Comparison of ENCODE assay signal across 14 cellular contexts in genomic region chr1:156484480-156485058, GRCh38. TPM values are rescaled to one million over a fixed set of nuclear protein-coding genes. Genes with fewer than 3 reads are reported as not detected.
DNase-seq lines count a peak whose midpoint lies in the region; ATAC-seq and TF ChIP-seq lines count a peak whose summit lies in the region.
"Had no signal": no experiment of that assay in that cellular context is flagged by ENCODE, and none has a peak within 500 bp of the region (broad histone marks: within the 10 kb centered on the region; RNA-seq: fewer than 3 reads in every experiment).

No MANE protein-coding gene starts in this region.

- DNase-seq in activated CD4-positive, alpha-beta T cell treated with anti-CD3 and anti-CD28 coated beads, Interleukin-2, amount 10 ng/mL, durations not matched to agents 7 days and 5 days = no peak
- DNase-seq in activated CD4-positive, alpha-beta T cell treated with anti-CD3 and anti-CD28 coated beads, Interleukin-2, amount 50 U/mL, for 1 hour = no peak
- DNase-seq in GM23248 = no peak
- peak; percentile 16 for DNase-seq in cerebellar cortex (ENCODE audit: low spot score)
- DNase-seq in sigmoid colon = no peak
- DNase-seq in stimulated activated CD4-positive, alpha-beta T cell treated with anti-CD3 and anti-CD28 coated beads, Interleukin-15, amount 100 ng/mL, for 24 hours = no peak
- DNase-seq: activated gamma-delta T cell, kidney, NCI-H1436, upper lobe of right lung had no signal

- H3K9me3 Mint-ChIP-seq in activated CD4-positive, alpha-beta T cell treated with anti-CD3 and anti-CD28 coated beads, Interleukin-2, amount 10 ng/mL, durations not matched to agents 7 days and 5 days = no peaks in the 10 kb centered on the region
- H3K9me3 Mint-ChIP-seq: mesothelial cell of epicardium had no signal

- no peak overlapping the region for H3K4me3 Mint-ChIP-seq in activated CD4-positive, alpha-beta T cell treated with anti-CD3 and anti-CD28 coated beads, Interleukin-2, amount 10 ng/mL, durations not matched to agents 7 days and 5 days
- H3K4me3 Mint-ChIP-seq: mesothelial cell of epicardium had no signal

- intact Hi-C loops in sigmoid colon (cut with DNase I) = no loop called here

- H3K36me3 ChIP-seq in GM23248 (ENCODE audit: low read depth) (peaks cover 21% of the 10 kb centered on the region; the same call in 1 of the 2 replicates), sigmoid colon (peaks cover 33 to 39% (median 35%) of the 10 kb centered on the region in 4 donors)

- H3K4me1 Mint-ChIP-seq in activated CD4-positive, alpha-beta T cell treated with anti-CD3 and anti-CD28 coated beads, Interleukin-2, amount 10 ng/mL, durations not matched to agents 7 days and 5 days = peaks cover 57% of the 10 kb centered on the region

- H3K4me1 ChIP-seq in GM23248 (ENCODE audit: insufficient read depth) (peaks cover 14% of the 10 kb centered on the region), sigmoid colon (peaks cover 0 to 98% (median 94%) of the 10 kb centered on the region in 4 donors)

- H3K9me2 ChIP-seq in GM23248 (ENCODE audit: insufficient read depth) = no peaks in the 10 kb centered on the region

- ATAC-seq in GM21367 (IDR thresholded peaks at IDR 0.05; ENCODE audit: unreplicated experiment) (no peak), GM19023 (IDR thresholded peaks at IDR 0.05; ENCODE audit: unreplicated experiment) (no peak)
- ATAC-seq: upper lobe of right lung had no signal

- in situ Hi-C loops in GM23248 (cut with MboI) = no loop called here

- H3K27me3 ChIP-seq in GM23248 (replicated peaks; ENCODE audit: insufficient read depth) = no peaks in the 10 kb centered on the region
- no peaks in the 10 kb centered on the region for H3K27me3 ChIP-seq in sigmoid colon
- H3K27me3 ChIP-seq: hepatocyte, upper lobe of right lung had no signal

- H3K4me2 ChIP-seq in GM23248 (ENCODE audit: unreplicated experiment) = no peak overlapping the region
- H3K4me2 ChIP-seq: hepatocyte had no signal

- TF ChIP-seq POLR2A in sigmoid colon (IDR thresholded peaks at IDR 0.05) = no peak

- TF ChIP-seq EP300 in sigmoid colon (IDR thresholded peaks at IDR 0.05) = no peak

- H3K27ac Mint-ChIP-seq in activated CD4-positive, alpha-beta T cell treated with anti-CD3 and anti-CD28 coated beads, Interleukin-2, amount 10 ng/mL, durations not matched to agents 7 days and 5 days = peak overlapping the region; percentile 46
- H3K27ac Mint-ChIP-seq: mesothelial cell of epicardium had no signal

- H3K36me3 Mint-ChIP-seq in activated CD4-positive, alpha-beta T cell treated with anti-CD3 and anti-CD28 coated beads, Interleukin-2, amount 10 ng/mL, durations not matched to agents 7 days and 5 days (ENCODE audit: low read depth) = peaks cover 37% of the 10 kb centered on the region

- H3K27me3 Mint-ChIP-seq in activated CD4-positive, alpha-beta T cell treated with anti-CD3 and anti-CD28 coated beads, Interleukin-2, amount 10 ng/mL, durations not matched to agents 7 days and 5 days = no peaks in the 10 kb centered on the region

- H3K79me2 ChIP-seq in GM23248 (ENCODE audit: insufficient read depth) = peaks cover 100% of the 10 kb centered on the region

- CTCF ChIA-PET in activated CD4-positive, alpha-beta T cell treated with anti-CD3 and anti-CD28 coated beads, Interleukin-2, amount 10 ng/mL, durations not matched to agents 7 days and 5 days (lab: Charles Lee) = interaction anchor here (0.6 to 5.3 kb wide), 12 partner anchors 7 to 130 kb away, joined by 3 to 46 read pairs (median 4); partner anchors contain the start of genes MEF2D and NAXE

- peaks cover 27% of the 10 kb centered on the region; the same call in 1 of the 2 replicates for H4K20me1 ChIP-seq in GM23248 (ENCODE audit: insufficient read depth)

- H3F3A ChIP-seq in GM23248 (ENCODE audit: insufficient read depth) = 0 out of 2 replicates have a peak, but pooled peaks cover 4% of the 10 kb centered on the region

- H3K9me3 ChIP-seq in GM23248 (ENCODE audit: low read depth) = no peaks in the 10 kb centered on the region
- H3K9me3 ChIP-seq in sigmoid colon = no peaks in the 10 kb centered on the region
- H3K9me3 ChIP-seq: upper lobe of right lung had no signal

- 93 to 99% methylated on average over 6 of the region's 6 CpGs for WGBS in GM23248 (ENCODE audit: low coverage in 1 of 2, low lambda C conversion rate in 2 of 2, missing lambda C conversion rate in 2 of 2), 2 experiments
- 95 to 97% methylated on average over 6 of the region's 6 CpGs for WGBS in sigmoid colon, 2 donors

- H3K27ac ChIP-seq in GM23248 (0 out of 2 replicates have a peak overlapping the region, but pooled peaks have one; percentile 4), sigmoid colon (peak overlapping the region; percentile 16 to 98 (median 76))
- H3K27ac ChIP-seq: hepatocyte, upper lobe of right lung had no signal

- H3K4me3 ChIP-seq in GM23248 = no peak overlapping the region
- H3K4me3 ChIP-seq in sigmoid colon = no peak overlapping the region
- H3K4me3 ChIP-seq: hepatocyte, upper lobe of right lung had no signal

- TF ChIP-seq CTCF in sigmoid colon (IDR thresholded peaks at IDR 0.05) = no peak

- H3K9ac ChIP-seq in GM23248 = no peak overlapping the region

- H2AFZ ChIP-seq in GM23248 = no peak overlapping the region
- H2AFZ ChIP-seq: hepatocyte had no signal

- POLR2A ChIA-PET in activated CD4-positive, alpha-beta T cell treated with anti-CD3 and anti-CD28 coated beads, Interleukin-2, amount 10 ng/mL, durations not matched to agents 7 days and 5 days (lab: Charles Lee) = interaction anchor here (0.6 kb wide), 1 partner anchor 117 kb away, joined by 4 read pairs; the partner anchor contains the start of gene GPATCH4

RNA-seq across cellular contexts. Expression of gene MEF2D, which starts 16.0 kb away (rescaled TPM):
- total RNA-seq in activated CD4-positive, alpha-beta T cell treated with anti-CD3 and anti-CD28 coated beads, Interleukin-2, amount 10 ng/mL, durations not matched to agents 7 days and 5 days = 10 to 100 TPM; 34.0 to 39.4 TPM
- 22.3 and 23.6 TPM in 2 replicates for total RNA-seq in GM23248 (2014; rRNA removed; shearing (Covaris generic))
- 32.1 and 34.1 TPM in 2 replicates for polyA plus RNA-seq in GM23248 (2016; fragmentation: Nextera tagmentation; extraction: Ambion mirVana)
- total RNA-seq in sigmoid colon = 10 to 100 TPM; 39.8 to 61.6 (median 53.2) TPM
- polyA plus RNA-seq in sigmoid colon = 10 to 100 TPM; 13.2 to 31.2 (median 22.9) TPM
